Comparison of ENCODE assay signal across 25 cellular contexts in genomic region chr2:106978647-106979046, GRCh38.
DNase-seq lines count a peak whose midpoint lies in the region; ATAC-seq, FAIRE-seq and TF ChIP-seq lines count a peak whose summit lies in the region.
"Had no signal": no experiment of that assay in that cellular context is flagged by ENCODE, and none has a peak within 500 bp of the region (broad histone marks: within the 10 kb centered on the region; RNA-seq: fewer than 3 reads in every experiment).

No MANE protein-coding gene starts in this region.

- H2BK20ac ChIP-seq in H1 (ENCODE audit: low read length): no peak overlapping the region

- H3K4me2 ChIP-seq in astrocyte (ENCODE audit: low read length) (no peak overlapping the region), H1 (ENCODE audit: insufficient read depth in 1 of 2, low read depth in 2 of 2, low read length in 2 of 2) (no peak overlapping the region), mesenchymal stem cell (ENCODE audit: low read length, poor library complexity, severe bottlenecking) (no peak overlapping the region)
- H3K4me2 ChIP-seq: A549; BLaER1 treated with 17β-estradiol and CSF1 and Interleukin-3, amounts not matched to agents 10 nM and 100 nM had no signal

- no peaks in the 10 kb centered on the region for H3K27me3 Mint-ChIP-seq in astrocyte (ENCODE audit: low read depth, unreplicated experiment)
- H3K27me3 Mint-ChIP-seq: CD8-positive, alpha-beta memory T cell had no signal

- no peak overlapping the region for H3K4me3 Mint-ChIP-seq in astrocyte (ENCODE audit: unreplicated experiment)
- H3K4me3 Mint-ChIP-seq: CD14-positive monocyte; CD4-positive, alpha-beta T cell; CD8-positive, alpha-beta memory T cell had no signal

- ATAC-seq in GM21528 (IDR thresholded peaks at IDR 0.05; ENCODE audit: low FRiP score, unreplicated experiment): no peak
- ATAC-seq: A549, GM12878 had no signal

- H2BK5ac ChIP-seq in H1 (ENCODE audit: low read depth, low read length) (no peak overlapping the region), mesenchymal stem cell (ENCODE audit: low read depth, low read length, poor library complexity, severe bottlenecking) (no peak overlapping the region)

- no peak for TF ChIP-seq EP300 in H1 (IDR thresholded peaks at IDR 0.05; ENCODE audit: borderline replicate concordance in 1 of 2, low read depth in 2 of 2, low read length in 2 of 2)

- no peak overlapping the region for H3K18ac ChIP-seq in H1 (ENCODE audit: extremely low read depth, low read length)
- no peak overlapping the region for H3K18ac ChIP-seq in mesenchymal stem cell (ENCODE audit: low read depth in 1 of 2, low read length in 2 of 2)

- TF ChIP-seq RAD21 in H1 (IDR thresholded peaks at IDR 0.05 in 1 of 2, conservative IDR thresholded peaks at IDR 0.05 in 1 of 2; ENCODE audit: low read depth in 2 of 2, low read length in 2 of 2): no peak

- H3K9ac ChIP-seq in astrocyte (ENCODE audit: low read length) (no peak overlapping the region), H1 (replicated peaks in 1 of 4; ENCODE audit: extremely low read depth in 1 of 4, low read depth in 3 of 4, low read length in 3 of 4) (no peak overlapping the region), mesenchymal stem cell (ENCODE audit: low read length) (no peak overlapping the region)
- H3K9ac ChIP-seq: BLaER1 treated with 17β-estradiol and CSF1 and Interleukin-3, amounts not matched to agents 10 nM and 100 nM had no signal

- H3K56ac ChIP-seq in H1 (replicated peaks; ENCODE audit: insufficient read length, low read depth, low read length): no peak overlapping the region

- CTCF ChIA-PET in H1 (lab: Charles Lee; ENCODE audit: partially characterized antibody): interaction anchor here (1.3 kb wide), 1 partner anchor 18 kb away, joined by 6 read pairs; no protein-coding TSS in a partner anchor

- no peaks in the 10 kb centered on the region for H3K36me3 Mint-ChIP-seq in astrocyte (ENCODE audit: low read depth, unreplicated experiment)
- H3K36me3 Mint-ChIP-seq: CD14-positive monocyte; CD8-positive, alpha-beta memory T cell had no signal

- H3K79me1 ChIP-seq in H1 (ENCODE audit: low read depth, low read length) (no peaks in the 10 kb centered on the region), mesenchymal stem cell (replicated peaks; ENCODE audit: low read length, poor library complexity, severe bottlenecking) (no peaks in the 10 kb centered on the region)

- H3K36me3 ChIP-seq in astrocyte (ENCODE audit: insufficient read depth, low read length): no peaks in the 10 kb centered on the region
- no peaks in the 10 kb centered on the region for H3K36me3 ChIP-seq in H1 (ENCODE audit: control insufficient read depth in 2 of 4, insufficient read depth in 4 of 4, low read length in 3 of 4)
- no peaks in the 10 kb centered on the region for H3K36me3 ChIP-seq in mesenchymal stem cell (ENCODE audit: control insufficient read depth in 1 of 2, insufficient read depth in 2 of 2, low read depth in 1 of 2, low read length in 2 of 2)
- H3K36me3 ChIP-seq in vagina: no peaks in the 10 kb centered on the region
- H3K36me3 ChIP-seq: BE2C; BLaER1 treated with 17β-estradiol and CSF1 and Interleukin-3, amounts not matched to agents 10 nM and 100 nM had no signal

- no peak for FAIRE-seq in astrocyte (lab: Jason Lieb, UNC)
- no peak for FAIRE-seq in H1 (lab: Jason Lieb, UNC)
- FAIRE-seq: A549, D721Med, GM12878 had no signal

- H4K5ac ChIP-seq in H1 (ENCODE audit: insufficient read length, low read depth, low read length): no peak overlapping the region

- H4K8ac ChIP-seq in H1 (ENCODE audit: extremely low read depth, insufficient read depth, low read length): no peak overlapping the region
- no peak overlapping the region for H4K8ac ChIP-seq in mesenchymal stem cell (ENCODE audit: low read length)

- TF ChIP-seq POLR2A in H1 (IDR thresholded peaks at IDR 0.05; ENCODE audit: control extremely low read depth in 1 of 2, low read depth in 2 of 2, low read length in 2 of 2): no peak
- TF ChIP-seq POLR2A in vagina (IDR thresholded peaks at IDR 0.05): no peak

- H4K91ac ChIP-seq in H1 (replicated peaks; ENCODE audit: insufficient read length, low read length) (no peak overlapping the region), mesenchymal stem cell (ENCODE audit: low read length) (no peak overlapping the region)

- no peak overlapping the region for H3K23ac ChIP-seq in H1 (ENCODE audit: insufficient read length)
- no peak overlapping the region for H3K23ac ChIP-seq in mesenchymal stem cell (ENCODE audit: low read length in 2 of 2)

- H2BK120ac ChIP-seq in H1 (replicated peaks; ENCODE audit: low read depth, low read length): no peak overlapping the region
- H2BK120ac ChIP-seq in mesenchymal stem cell (ENCODE audit: low read depth, low read length): no peak overlapping the region

- no peak overlapping the region for H2BK15ac ChIP-seq in H1 (ENCODE audit: low read length)
- no peak overlapping the region for H2BK15ac ChIP-seq in mesenchymal stem cell (ENCODE audit: low read depth, poor library complexity, severe bottlenecking)

- H2BK12ac ChIP-seq in H1 (ENCODE audit: low read depth, low read length) (no peak overlapping the region), mesenchymal stem cell (ENCODE audit: low read length in 2 of 2) (no peak overlapping the region)

- intact Hi-C loops in vagina (cut with DNase I): no loop called here
- intact Hi-C loops in head of caudate nucleus (cut with DNase I): no loop called here

- H3K14ac ChIP-seq in H1 (ENCODE audit: insufficient read length): no peak overlapping the region
- H3K14ac ChIP-seq in mesenchymal stem cell (ENCODE audit: low read length in 2 of 2): no peak overlapping the region

- H3K27ac Mint-ChIP-seq in astrocyte (ENCODE audit: unreplicated experiment): peak overlapping the region; percentile 18
- H3K27ac Mint-ChIP-seq: CD14-positive monocyte; CD4-positive, alpha-beta T cell; CD8-positive, alpha-beta memory T cell had no signal

- peaks cover 42% of the 10 kb centered on the region for H3K4me1 Mint-ChIP-seq in astrocyte (ENCODE audit: low read depth, unreplicated experiment)
- H3K4me1 Mint-ChIP-seq: CD14-positive monocyte; CD8-positive, alpha-beta memory T cell had no signal

- H3K79me2 ChIP-seq in astrocyte (ENCODE audit: insufficient read depth, low read length): no peaks in the 10 kb centered on the region
- no peaks in the 10 kb centered on the region for H3K79me2 ChIP-seq in H1 (ENCODE audit: control insufficient read depth in 1 of 2, insufficient read depth in 2 of 2, low read length in 2 of 2)

- TF ChIP-seq CTCF in astrocyte (IDR thresholded peaks at IDR 0.05; ENCODE audit: insufficient read depth, low read depth, low read length): no peak
- no peak for TF ChIP-seq CTCF in H1 (IDR thresholded peaks at IDR 0.05; ENCODE audit: control extremely low read depth in 1 of 3, insufficient read depth in 1 of 3, low read depth in 1 of 3, low read length in 3 of 3)
- no peak for TF ChIP-seq CTCF in vagina (IDR thresholded peaks at IDR 0.05)

- H3K23me2 ChIP-seq in H1 (ENCODE audit: low read depth, low read length): no peaks in the 10 kb centered on the region

- no peak overlapping the region for H2AK5ac ChIP-seq in H1 (ENCODE audit: low read depth, low read length)
- H2AK5ac ChIP-seq in mesenchymal stem cell (ENCODE audit: low read length, severe bottlenecking): peak overlapping the region; percentile 11

- WGBS in H1 (ENCODE audit: extremely low coverage in 1 of 2, insufficient coverage in 1 of 2, insufficient read length in 1 of 2, insufficient replicate concordance in 2 of 2, low coverage in 1 of 2, low lambda C conversion rate in 2 of 2, missing lambda C conversion rate in 1 of 2), 2 experiments: 98% methylated on average over 13 of the region's 13 CpGs; no CpG with 5 or more reads in 1 of the 2 experiments
- WGBS in mesenchymal stem cell: 93% methylated on average over 13 of the region's 13 CpGs

- POLR2A ChIA-PET in H1 (lab: Charles Lee; ENCODE audit: partially characterized antibody): no interaction called here

- H4K20me1 ChIP-seq in astrocyte (ENCODE audit: insufficient read depth, low read length): no peaks in the 10 kb centered on the region
- no peaks in the 10 kb centered on the region for H4K20me1 ChIP-seq in H1 (replicated peaks in 1 of 2; ENCODE audit: control insufficient read depth in 1 of 2, insufficient read depth in 2 of 2, low read length in 2 of 2)
- H4K20me1 ChIP-seq: BLaER1 treated with 17β-estradiol and CSF1 and Interleukin-3, amounts not matched to agents 10 nM and 100 nM had no signal

- H3K27ac ChIP-seq in astrocyte (ENCODE audit: low read depth, low read length) (no peak overlapping the region), H1 (ENCODE audit: low read depth, low read length) (no peak overlapping the region), mesenchymal stem cell (ENCODE audit: low read length, poor library complexity, severe bottlenecking) (no peak overlapping the region), vagina (no peak overlapping the region)
- H3K27ac ChIP-seq: 22Rv1; A549; BLaER1 treated with 17β-estradiol and CSF1 and Interleukin-3, amounts not matched to agents 10 nM and 100 nM had no signal

- DNase-seq in astrocyte (ENCODE audit: low read depth): no peak
- no peak for DNase-seq in H1 (ENCODE audit: low read depth in 1 of 2, low spot score in 2 of 2)
- no peak for DNase-seq in mesenchymal stem cell
- DNase-seq in vagina (ENCODE audit: extremely low spot score in 2 of 2): peak; percentile 31 to 67
- no peak for DNase-seq in A172 (ENCODE audit: low spot score)
- no peak for DNase-seq in head of caudate nucleus
- DNase-seq: ACHN; AML-193; BE2C; CD4-positive, alpha-beta T cell; CD8-positive, alpha-beta memory T cell; DMS 273 treated with DMSO at 0.1 percent for 48 hours; DMS79; EL; GDM1; GOT3; H7; HCEC 1CT had no signal

- H3K4me3 ChIP-seq in astrocyte (ENCODE audit: insufficient read depth, low read depth, low read length) (no peak overlapping the region), H1 (ENCODE audit: extremely low read depth in 1 of 4, insufficient read depth in 2 of 4, low read depth in 3 of 4, low read length in 4 of 4) (no peak overlapping the region), mesenchymal stem cell (ENCODE audit: insufficient read depth in 1 of 2, low read depth in 1 of 2, low read length in 2 of 2) (no peak overlapping the region), vagina (no peak overlapping the region)
- H3K4me3 ChIP-seq: A549; BLaER1 treated with 17β-estradiol and CSF1 and Interleukin-3, amounts not matched to agents 10 nM and 100 nM; GM12878 had no signal

- H3K9me3 Mint-ChIP-seq in astrocyte (ENCODE audit: unreplicated experiment): no peaks in the 10 kb centered on the region
- H3K9me3 Mint-ChIP-seq: CD4-positive, alpha-beta T cell had no signal

- H3K27me3 ChIP-seq in astrocyte (ENCODE audit: insufficient read depth, low read length) (no peaks in the 10 kb centered on the region), H1 (replicated peaks in 1 of 4; ENCODE audit: control insufficient read depth in 3 of 4, extremely low read depth in 1 of 4, insufficient read depth in 3 of 4, low read length in 3 of 4) (no peaks in the 10 kb centered on the region), mesenchymal stem cell (ENCODE audit: control insufficient read depth in 1 of 2, insufficient read depth in 1 of 2, low read length in 2 of 2) (peaks cover 0 to 18% of the 10 kb centered on the region in 2 experiments), vagina (no peaks in the 10 kb centered on the region)
- H3K27me3 ChIP-seq: BE2C; BLaER1 treated with 17β-estradiol and CSF1 and Interleukin-3, amounts not matched to agents 10 nM and 100 nM had no signal

- no peak overlapping the region for H3K4ac ChIP-seq in H1 (replicated peaks; ENCODE audit: insufficient read length, low read depth, low read length)
- no peak overlapping the region for H3K4ac ChIP-seq in mesenchymal stem cell (ENCODE audit: low read depth in 1 of 2, low read length in 2 of 2)

- H2AFZ ChIP-seq in astrocyte (ENCODE audit: low read depth, low read length) (no peak overlapping the region), H1 (ENCODE audit: low read length) (0 out of 2 replicates have a peak overlapping the region, but pooled peaks have one; percentile 40), mesenchymal stem cell (ENCODE audit: low read depth, low read length) (no peak overlapping the region)

- H3K9me3 ChIP-seq in astrocyte (ENCODE audit: insufficient read depth, low read depth, low read length): no peaks in the 10 kb centered on the region
- H3K9me3 ChIP-seq in H1 (ENCODE audit: insufficient read depth in 2 of 2, low read depth in 1 of 2, low read length in 1 of 2): no peaks in the 10 kb centered on the region
- H3K9me3 ChIP-seq in mesenchymal stem cell (ENCODE audit: control insufficient read depth, low read length): no peaks in the 10 kb centered on the region
- H3K9me3 ChIP-seq in vagina: no peaks in the 10 kb centered on the region
- H3K9me3 ChIP-seq: BE2C; BLaER1 treated with 17β-estradiol and CSF1 and Interleukin-3, amounts not matched to agents 10 nM and 100 nM had no signal

- peaks cover 2% of the 10 kb centered on the region for H3K4me1 ChIP-seq in astrocyte (ENCODE audit: insufficient read depth, low read length)
- no peaks in the 10 kb centered on the region for H3K4me1 ChIP-seq in H1 (replicated peaks in 1 of 4; ENCODE audit: control insufficient read depth in 3 of 4, insufficient read depth in 4 of 4, low read length in 3 of 4)
- peaks cover 13% of the 10 kb centered on the region for H3K4me1 ChIP-seq in mesenchymal stem cell (ENCODE audit: control insufficient read depth, insufficient read depth, low read depth, low read length)
- no peaks in the 10 kb centered on the region for H3K4me1 ChIP-seq in vagina
- H3K4me1 ChIP-seq: BE2C had no signal

Comparison
In these comparisons a context has a peak if more than half of its experiments do, and no peak if none do; other contexts are left out.
1. DNase-seq: peak in vagina (2 of 2); none in astrocyte (single experiment), H1 (0 of 2), mesenchymal stem cell (single experiment), A172 (single experiment) and head of caudate nucleus (0 of 42).